8 cellular contexts compared by ENCODE assay signal in genomic region chr19:55646889-55647731, GRCh38. TPM values are rescaled to one million over a fixed set of nuclear protein-coding genes. Genes with fewer than 3 reads are reported as not detected.
DNase-seq lines count a peak whose midpoint lies in the region; ATAC-seq lines count a peak whose summit lies in the region.

No MANE protein-coding gene starts in this region.

- H3K79me2 ChIP-seq in ACC112 (ENCODE audit: control insufficient read depth, insufficient read depth, low read length, unreplicated experiment) (peaks cover 28% of the 10 kb centered on the region), GM23248 (ENCODE audit: insufficient read depth) (peaks cover 39% of the 10 kb centered on the region)

- ATAC-seq in HG03469 (IDR thresholded peaks at IDR 0.05; ENCODE audit: unreplicated experiment): no peak

- H3K4ac ChIP-seq in mesenchymal stem cell (ENCODE audit: low read depth in 1 of 2, low read length in 2 of 2): peak overlapping the region in 1 of 2 experiments; percentile 81

- H3K9me2 ChIP-seq in GM23248 (ENCODE audit: insufficient read depth): no peaks in the 10 kb centered on the region

- peak overlapping the region; percentile 60 for H2AK5ac ChIP-seq in mesenchymal stem cell (ENCODE audit: low read length, severe bottlenecking)

- peak; percentile 9 for DNase-seq in GM23248
- no peak for DNase-seq in mesenchymal stem cell
- no peak for DNase-seq in MV-4-11 (lab: John Stamatoyannopoulos, UW)
- DNase-seq in NCI-H345 (lab: John Stamatoyannopoulos, UW): no peak
- no peak for DNase-seq in SK-N-DZ (ENCODE audit: low spot score)

- H3K4me2 ChIP-seq in GM23248 (ENCODE audit: unreplicated experiment): peak overlapping the region; percentile 77
- H3K4me2 ChIP-seq in mesenchymal stem cell (ENCODE audit: low read length, poor library complexity, severe bottlenecking): peak overlapping the region; percentile 76

- in situ Hi-C loops in GM23248 (cut with MboI): loop anchor here (25.0 kb wide), 1 partner anchor 510 kb away; the partner anchor contains the start of gene TNNT1

- peak overlapping the region in 1 of 2 experiments; percentile 23 for H3K23ac ChIP-seq in mesenchymal stem cell (ENCODE audit: low read length in 2 of 2)

- H4K20me1 ChIP-seq in GM23248 (ENCODE audit: insufficient read depth): no peaks in the 10 kb centered on the region

- H2BK5ac ChIP-seq in mesenchymal stem cell (ENCODE audit: low read depth, low read length, poor library complexity, severe bottlenecking): no peak overlapping the region

- peaks cover 9% of the 10 kb centered on the region for H3K4me1 ChIP-seq in ACC112 (ENCODE audit: control insufficient read depth, insufficient read depth, low read length, unreplicated experiment)
- peaks cover 16% of the 10 kb centered on the region for H3K4me1 ChIP-seq in GM23248 (ENCODE audit: insufficient read depth)
- peaks cover 41% of the 10 kb centered on the region for H3K4me1 ChIP-seq in mesenchymal stem cell (ENCODE audit: control insufficient read depth, insufficient read depth, low read depth, low read length)

- peak overlapping the region; percentile 55 for H4K91ac ChIP-seq in mesenchymal stem cell (ENCODE audit: low read length)

- H3K27ac ChIP-seq in ACC112 (ENCODE audit: low read depth, low read length) (no peak overlapping the region), GM23248 (no peak overlapping the region; the same call in 1 of the 2 replicates), angular gyrus (ENCODE audit: low read depth, low read length) (peak overlapping the region; percentile 90), mesenchymal stem cell (ENCODE audit: low read length, poor library complexity, severe bottlenecking) (peak overlapping the region; percentile 59)

- peak overlapping the region; percentile 90 for H4K8ac ChIP-seq in mesenchymal stem cell (ENCODE audit: low read length)

- 42 to 44% methylated on average over 14 of the region's 14 CpGs for whole genome bisulfite sequencing in GM23248 (ENCODE audit: low coverage in 1 of 2, low lambda C conversion rate in 2 of 2, missing lambda C conversion rate in 2 of 2), 2 experiments
- 48% methylated on average over 8 of the region's 14 CpGs for WGBS in mesenchymal stem cell

- no peaks in the 10 kb centered on the region; the same call in 1 of the 2 replicates for H3K36me3 ChIP-seq in ACC112 (ENCODE audit: insufficient read depth, low read length)
- H3K36me3 ChIP-seq in GM23248 (ENCODE audit: low read depth): peaks cover 10% of the 10 kb centered on the region; the same call in 1 of the 2 replicates
- peaks cover 21 to 47% of the 10 kb centered on the region in 2 experiments for H3K36me3 ChIP-seq in mesenchymal stem cell (ENCODE audit: control insufficient read depth in 1 of 2, insufficient read depth in 2 of 2, low read depth in 1 of 2, low read length in 2 of 2)

- peak overlapping the region; percentile 33 for H2BK15ac ChIP-seq in mesenchymal stem cell (ENCODE audit: low read depth, poor library complexity, severe bottlenecking)

- H3K9me3 ChIP-seq in GM23248 (ENCODE audit: low read depth): no peaks in the 10 kb centered on the region
- no peaks in the 10 kb centered on the region for H3K9me3 ChIP-seq in mesenchymal stem cell (ENCODE audit: control insufficient read depth, low read length)

- H3K79me1 ChIP-seq in mesenchymal stem cell (replicated peaks; ENCODE audit: low read length, poor library complexity, severe bottlenecking): peaks cover 41% of the 10 kb centered on the region

- H2AFZ ChIP-seq in ACC112 (ENCODE audit: low read length, unreplicated experiment): no peak overlapping the region
- H2AFZ ChIP-seq in GM23248: peak overlapping the region; percentile 75
- H2AFZ ChIP-seq in mesenchymal stem cell (ENCODE audit: low read depth, low read length): no peak overlapping the region

- H3K27me3 ChIP-seq in ACC112 (ENCODE audit: insufficient read depth, low read length) (no peaks in the 10 kb centered on the region), GM23248 (replicated peaks; ENCODE audit: insufficient read depth) (no peaks in the 10 kb centered on the region), mesenchymal stem cell (ENCODE audit: control insufficient read depth in 1 of 2, insufficient read depth in 1 of 2, low read length in 2 of 2) (no peaks in the 10 kb centered on the region)

- H3K9ac ChIP-seq in GM23248 (peak overlapping the region; percentile 82), mesenchymal stem cell (ENCODE audit: low read length) (peak overlapping the region; percentile 87)

- peak overlapping the region in 1 of 2 experiments; percentile 61 for H3K14ac ChIP-seq in mesenchymal stem cell (ENCODE audit: low read length in 2 of 2)

- H2BK120ac ChIP-seq in mesenchymal stem cell (ENCODE audit: low read depth, low read length): no peak overlapping the region

- H2BK12ac ChIP-seq in mesenchymal stem cell (ENCODE audit: low read length in 2 of 2): peak overlapping the region in 1 of 2 experiments; percentile 29

- H3K18ac ChIP-seq in mesenchymal stem cell (ENCODE audit: low read depth in 1 of 2, low read length in 2 of 2): peak overlapping the region; percentile 54 to 63

- H3K4me3 ChIP-seq in ACC112 (ENCODE audit: low read depth, low read length) (peak overlapping the region; percentile 86), GM23248 (peak overlapping the region; percentile 73), mesenchymal stem cell (ENCODE audit: insufficient read depth in 1 of 2, low read depth in 1 of 2, low read length in 2 of 2) (peak overlapping the region; percentile 83 to 88)

- 0 out of 2 replicates have a peak, but pooled peaks cover 4% of the 10 kb centered on the region for H3F3A ChIP-seq in GM23248 (ENCODE audit: insufficient read depth)

RNA-seq across cellular contexts. Expression of gene CCDC106, which starts 0.9 kb away (rescaled TPM):
- 11.3 and 12.0 TPM in 2 replicates for total RNA-seq in GM23248 (2014; rRNA removed; shearing (Covaris generic))
- 15.2 and 15.3 TPM in 2 replicates for polyA plus RNA-seq in GM23248 (2016; fragmentation: Nextera tagmentation; extraction: Ambion mirVana)
- 19.4 TPM for polyA plus RNA-seq in mesenchymal stem cell (2013, experiment 1 of 2)
- 19.0 TPM for polyA plus RNA-seq in mesenchymal stem cell (2013, experiment 2 of 2)
- 12.5 and 14.6 TPM in 2 replicates for polyA plus RNA-seq in SK-N-DZ (2014; cell fraction: cytosol; rRNA removed)
- 18.2 and 20.0 TPM in 2 replicates for polyA plus RNA-seq in SK-N-DZ (2014; cell fraction: nucleus; rRNA removed)

RNA-seq across cellular contexts. Expression of gene ZNF581, which starts 3.7 kb away (rescaled TPM):
- 8.5 and 12.1 TPM in 2 replicates for total RNA-seq in GM23248 (2014; rRNA removed; shearing (Covaris generic))
- polyA plus RNA-seq in GM23248 (2016; fragmentation: Nextera tagmentation; extraction: Ambion mirVana): 17.6 and 20.6 TPM in 2 replicates
- 30.2 TPM for polyA plus RNA-seq in mesenchymal stem cell (2013, experiment 1 of 2)
- 31.9 TPM for polyA plus RNA-seq in mesenchymal stem cell (2013, experiment 2 of 2)
- polyA plus RNA-seq in SK-N-DZ (2014; cell fraction: cytosol; rRNA removed): 12.8 and 16.3 TPM in 2 replicates
- polyA plus RNA-seq in SK-N-DZ (2014; cell fraction: nucleus; rRNA removed): 13.8 and 14.5 TPM in 2 replicates

RNA-seq across cellular contexts. Expression of gene ZNF580, which starts 6.3 kb away (rescaled TPM):
- total RNA-seq in GM23248 (2014; rRNA removed; shearing (Covaris generic)): 7.0 and 11.7 TPM in 2 replicates
- polyA plus RNA-seq in GM23248 (2016; fragmentation: Nextera tagmentation; extraction: Ambion mirVana): 43.1 and 44.0 TPM in 2 replicates
- 46.7 TPM for polyA plus RNA-seq in mesenchymal stem cell (2013, experiment 1 of 2)
- 48.6 TPM for polyA plus RNA-seq in mesenchymal stem cell (2013, experiment 2 of 2)
- polyA plus RNA-seq in SK-N-DZ (2014; cell fraction: cytosol; rRNA removed): 6.5 and 12.3 TPM in 2 replicates
- 12.4 and 15.1 TPM in 2 replicates for polyA plus RNA-seq in SK-N-DZ (2014; cell fraction: nucleus; rRNA removed)

RNA-seq across cellular contexts. Expression of gene U2AF2, which starts 7.7 kb away (rescaled TPM):
- total RNA-seq in GM23248 (2014; rRNA removed; shearing (Covaris generic)): 128 and 150 TPM in 2 replicates
- 19.3 and 22.4 TPM in 2 replicates for polyA plus RNA-seq in GM23248 (2016; fragmentation: Nextera tagmentation; extraction: Ambion mirVana)
- 90.3 TPM for polyA plus RNA-seq in mesenchymal stem cell (2013, experiment 1 of 2)
- polyA plus RNA-seq in mesenchymal stem cell (2013, experiment 2 of 2): 82.6 TPM
- 120 and 160 TPM in 2 replicates for polyA plus RNA-seq in SK-N-DZ (2014; cell fraction: cytosol; rRNA removed)
- 129 and 133 TPM in 2 replicates for polyA plus RNA-seq in SK-N-DZ (2014; cell fraction: nucleus; rRNA removed)

RNA-seq across cellular contexts. Expression of gene ZNF784, which starts 22.7 kb away (rescaled TPM):
- 3.0 and 4.2 TPM in 2 replicates for total RNA-seq in GM23248 (2014; rRNA removed; shearing (Covaris generic))
- polyA plus RNA-seq in GM23248 (2016; fragmentation: Nextera tagmentation; extraction: Ambion mirVana): 1.2 and 1.3 TPM in 2 replicates
- 2.4 TPM for polyA plus RNA-seq in mesenchymal stem cell (2013, experiment 1 of 2)
- polyA plus RNA-seq in mesenchymal stem cell (2013, experiment 2 of 2): 2.5 TPM
- polyA plus RNA-seq in SK-N-DZ (2014; cell fraction: cytosol; rRNA removed): 1.7 and 2.9 TPM in 2 replicates
- 1.5 and 1.7 TPM in 2 replicates for polyA plus RNA-seq in SK-N-DZ (2014; cell fraction: nucleus; rRNA removed)

Comparison
In these comparisons a context has a peak if more than half of its experiments do, and no peak if none do; other contexts are left out.
1. H3K27ac ChIP-seq: peak in angular gyrus (single experiment) and mesenchymal stem cell (single experiment); none in ACC112 (single experiment) and GM23248 (single experiment).
2. Peak in every context shown above with its lines, with median percentiles within 50 percentile points of each other: H3K4me3 ChIP-seq.